ENCODE assay signal across 13 cellular contexts in the genomic region with DNA sequence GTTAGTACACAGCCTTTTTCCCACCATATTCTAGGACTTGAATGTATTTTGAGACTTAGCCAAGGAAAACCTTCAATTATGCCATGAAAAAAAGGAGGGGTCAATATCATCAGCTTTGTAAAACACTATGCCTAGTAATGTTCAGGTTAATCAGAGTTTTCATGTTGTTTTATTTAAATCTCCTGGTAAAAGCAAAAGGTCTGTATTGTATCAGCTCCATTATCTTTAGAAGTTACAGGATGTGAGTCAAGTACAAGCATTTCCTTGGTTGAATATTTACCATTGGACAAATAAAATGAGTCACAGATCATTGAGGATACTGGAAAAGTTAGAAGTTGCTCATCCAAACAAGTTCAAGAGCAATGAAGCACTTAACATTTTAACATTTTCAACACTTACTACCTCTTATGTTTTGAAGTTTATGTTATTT.
DNase-seq lines count a peak whose midpoint lies in the region; FAIRE-seq and TF ChIP-seq lines count a peak whose summit lies in the region.
"Had no signal": no experiment of that assay in that cellular context is flagged by ENCODE, and none has a peak within 500 bp of the region (broad histone marks: within the 10 kb centered on the region; RNA-seq: fewer than 3 reads in every experiment).

No MANE protein-coding gene starts in this region.

- TF ChIP-seq CTCF in astrocyte of the cerebellum (IDR thresholded peaks at IDR 0.05; ENCODE audit: low read depth, low read length, missing control alignments), result no peak
- TF ChIP-seq CTCF in type B pancreatic cell (conservative IDR thresholded peaks at IDR 0.05), result no peak

- no peaks in the 10 kb centered on the region for H3K9me3 Mint-ChIP-seq in type B pancreatic cell
- H3K9me3 Mint-ChIP-seq: activated B cell treated with CpG ODN at 0.5 μM for 24 hours; activated T-helper 2 cell treated with anti-CD3 and anti-CD28 coated beads, Interferon-gamma antibody, Interleukin-2, Interleukin-4, amounts not matched to agents 10 μg/mL and 5 μg/mL and 100 μg/mL, durations not matched to agents 14 hours and 24 hours and 36 hours had no signal

- DNase-seq in NCI-H510A treated with DMSO at 0.1 percent for 48 hours (lab: John Stamatoyannopoulos, UW) (peak; percentile 6), NCI-H510A (lab: John Stamatoyannopoulos, UW) (no peak), astrocyte of the cerebellum (ENCODE audit: low read depth) (peak; percentile 11), type B pancreatic cell (ENCODE audit: extremely low spot score, unreplicated experiment) (no peak), SK-N-DZ (ENCODE audit: low spot score) (no peak), GM19240 (ENCODE audit: insufficient read length, low spot score) (no peak), medulla oblongata (ENCODE audit: extremely low spot score) (no peak)
- DNase-seq: 8988T, activated B cell treated with CpG ODN at 0.5 μM for 24 hours, islet precursor cell, NCI-H187 had no signal

- H3K4me3 ChIP-seq in astrocyte of the cerebellum (ENCODE audit: low read depth, low read length), result no peak overlapping the region

- in situ Hi-C loops in astrocyte of the cerebellum (cut with HindIII; ENCODE audit: low sequenced_read_pairs), result no loop called here

- peaks cover 21% of the 10 kb centered on the region for H3K36me3 Mint-ChIP-seq in type B pancreatic cell

- peak; percentile 88 for FAIRE-seq in islet of Langerhans (lab: Jason Lieb, UNC)

- H3K4me1 Mint-ChIP-seq in type B pancreatic cell (ENCODE audit: unreplicated experiment), result peaks cover 14% of the 10 kb centered on the region
- H3K4me1 Mint-ChIP-seq: activated B cell treated with CpG ODN at 0.5 μM for 24 hours had no signal

- no peaks in the 10 kb centered on the region for H3K27me3 Mint-ChIP-seq in type B pancreatic cell

- H3K27ac Mint-ChIP-seq in type B pancreatic cell, result no peak overlapping the region
- H3K27ac Mint-ChIP-seq: activated B cell treated with CpG ODN at 0.5 μM for 24 hours; activated T-helper 2 cell treated with anti-CD3 and anti-CD28 coated beads, Interferon-gamma antibody, Interleukin-2, Interleukin-4, amounts not matched to agents 10 μg/mL and 5 μg/mL and 100 μg/mL, durations not matched to agents 14 hours and 24 hours and 36 hours had no signal

- H3K4me3 Mint-ChIP-seq in type B pancreatic cell, result peak overlapping the region; percentile 11
- H3K4me3 Mint-ChIP-seq: activated B cell treated with CpG ODN at 0.5 μM for 24 hours had no signal

Comparison
In these comparisons a context has a peak if more than half of its experiments do, and no peak if none do; other contexts are left out.
1. DNase-seq: peak in NCI-H510A treated with DMSO at 0.1 percent for 48 hours (single experiment) and astrocyte of the cerebellum (single experiment); none in NCI-H510A (single experiment), type B pancreatic cell (single experiment), SK-N-DZ (single experiment), GM19240 (single experiment) and medulla oblongata (single experiment).